Comparison of ENCODE assay signal across 12 cellular contexts in the genomic region with DNA sequence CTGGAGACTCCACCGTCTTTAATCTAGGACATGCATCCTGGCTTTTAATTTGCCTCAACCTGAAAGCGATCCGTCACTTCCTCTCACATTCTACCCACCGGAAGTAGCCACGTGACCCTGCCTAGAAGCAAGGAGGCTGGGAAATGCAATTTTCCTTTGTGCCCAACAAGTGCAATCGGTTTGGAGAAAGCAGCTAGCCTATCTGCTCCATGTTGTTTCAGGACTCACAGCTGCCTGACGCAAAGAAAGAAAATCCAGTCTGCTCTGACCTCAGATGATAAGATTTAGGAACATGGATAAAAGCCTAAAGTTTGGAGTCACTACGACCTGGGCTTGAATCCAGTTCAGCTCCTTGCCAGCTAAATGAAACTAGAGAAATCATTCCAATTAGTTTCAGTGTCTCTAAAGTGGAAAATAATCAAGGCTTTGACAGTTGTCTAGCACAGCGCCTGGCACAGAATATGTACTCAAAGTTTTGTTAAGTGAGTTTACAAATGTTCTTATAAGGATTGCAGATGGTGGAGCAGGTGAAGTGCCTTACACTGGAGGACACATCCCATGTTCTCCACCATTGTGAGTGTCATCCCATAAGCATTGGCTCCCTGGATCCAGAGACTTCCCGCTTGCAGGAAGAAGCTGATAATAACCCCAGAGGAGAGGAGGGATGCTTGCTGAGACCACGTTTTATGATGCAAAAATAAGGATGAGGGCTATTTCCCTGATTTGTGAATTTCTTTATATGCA.
DNase-seq lines count a peak whose midpoint lies in the region; ATAC-seq and TF ChIP-seq lines count a peak whose summit lies in the region.
"Had no signal": no experiment of that assay in that cellular context is flagged by ENCODE, and none has a peak within 500 bp of the region (broad histone marks: within the 10 kb centered on the region; RNA-seq: fewer than 3 reads in every experiment).

No MANE protein-coding gene starts in this region.

- H3K27me3 ChIP-seq in BLaER1 treated with 17β-estradiol and CSF1 and Interleukin-3, amounts not matched to agents 10 nM and 100 nM = no peaks in the 10 kb centered on the region
- H3K27me3 ChIP-seq in ovary = no peaks in the 10 kb centered on the region

- no peaks in the 10 kb centered on the region for H4K20me1 ChIP-seq in BLaER1 treated with 17β-estradiol and CSF1 and Interleukin-3, amounts not matched to agents 10 nM and 100 nM

- no peaks in the 10 kb centered on the region for H3K36me3 ChIP-seq in BLaER1 treated with 17β-estradiol and CSF1 and Interleukin-3, amounts not matched to agents 10 nM and 100 nM
- H3K36me3 ChIP-seq in ovary = no peaks in the 10 kb centered on the region

- ATAC-seq in HG03135 (IDR thresholded peaks at IDR 0.05; ENCODE audit: unreplicated experiment) = no peak

- TF ChIP-seq POLR2A in ovary (IDR thresholded peaks at IDR 0.05) = no peak

- TF ChIP-seq CTCF in fibroblast of villous mesenchyme (IDR thresholded peaks at IDR 0.05; ENCODE audit: insufficient read depth, low read depth, low read length) (no peak), ovary (IDR thresholded peaks at IDR 0.05) (no peak), GM13977 (IDR thresholded peaks at IDR 0.05; ENCODE audit: extremely low read depth, insufficient read depth, missing control alignments) (no peak)

- H3K9ac ChIP-seq in BLaER1 treated with 17β-estradiol and CSF1 and Interleukin-3, amounts not matched to agents 10 nM and 100 nM = no peak overlapping the region

- in situ Hi-C loops in SK-MEL-5 (cut with HindIII; ENCODE audit: low pct_unique_long_range_greater_than_20kb, low sequenced_read_pairs) = no loop called here
- in situ Hi-C loops in GM13977 (cut with MboI; ENCODE audit: low pct_unique_long_range_greater_than_20kb, low sequenced_read_pairs, unreplicated experiment) = no loop called here

- H3K4me3 ChIP-seq in BLaER1 treated with 17β-estradiol and CSF1 and Interleukin-3, amounts not matched to agents 10 nM and 100 nM = no peak overlapping the region
- H3K4me3 ChIP-seq in fibroblast of villous mesenchyme (ENCODE audit: low read depth, low read length) = no peak overlapping the region
- H3K4me3 ChIP-seq in ovary = no peak overlapping the region

- H3K4me1 ChIP-seq in BLaER1 treated with 17β-estradiol and CSF1 and Interleukin-3, amounts not matched to agents 10 nM and 100 nM = peaks cover 10 to 24% (median 18%) of the 10 kb centered on the region in 10 experiments
- H3K4me1 ChIP-seq in ovary (ENCODE audit: insufficient read depth) = peaks cover 6% of the 10 kb centered on the region

- TF ChIP-seq EP300 in ovary (IDR thresholded peaks at IDR 0.05) = no peak

- intact Hi-C loops in ovary (cut with DNase I) = no loop called here

- 5 to 8% (median 7%) methylated on average over 11 of the region's 11 CpGs for WGBS in ovary, 3 donors

- peak overlapping the region; percentile 42 to 66 (median 57) for H3K4me2 ChIP-seq in BLaER1 treated with 17β-estradiol and CSF1 and Interleukin-3, amounts not matched to agents 10 nM and 100 nM

- no peak overlapping the region for H3K27ac ChIP-seq in BLaER1 treated with 17β-estradiol and CSF1 and Interleukin-3, amounts not matched to agents 10 nM and 100 nM
- peak overlapping the region; percentile 67 to 87 for H3K27ac ChIP-seq in ovary

- DNase-seq in SK-MEL-5 (ENCODE audit: low read depth, low spot score) (peak; percentile 24), fibroblast of villous mesenchyme (ENCODE audit: low read depth) (peak; percentile 62), ovary (peak; percentile 71 to 81 (median 74)), GM13977 (ENCODE audit: low spot score) (no peak), activated gamma-delta T cell treated with Interleukin-2 at 50 U/mL for 16 hours (no peak), NCI-H1694 treated with DMSO at 0.1 percent for 48 hours (lab: John Stamatoyannopoulos, UW) (no peak)
- DNase-seq: activated CD4-positive, CD25-positive, alpha-beta regulatory T cell treated with anti-CD3 and anti-CD28 coated beads, Interleukin-2, amount 50 U/mL, for 72 hours; activated T-cell treated with anti-CD3 and anti-CD28 coated beads, Interleukin-2, amount 50 U/mL, for 24 hours; CD4-positive, CD25-positive, alpha-beta regulatory T cell; NCI-H748 treated with DMSO at 0.1 percent for 48 hours had no signal

- peaks cover 0 to 8% (median 0%) of the 10 kb centered on the region in 11 experiments; a peak in 6 of 22 replicates for H3K9me3 ChIP-seq in BLaER1 treated with 17β-estradiol and CSF1 and Interleukin-3, amounts not matched to agents 10 nM and 100 nM (replicated peaks in 1 of 11)
- H3K9me3 ChIP-seq in ovary = no peaks in the 10 kb centered on the region

Comparison
In these comparisons a context has a peak if more than half of its experiments do, and no peak if none do; other contexts are left out.
1. H3K27ac ChIP-seq: peak in ovary (2 of 2); none in BLaER1 treated with 17β-estradiol and CSF1 and Interleukin-3, amounts not matched to agents 10 nM and 100 nM (0 of 11).
2. DNase-seq: peak in SK-MEL-5 (single experiment), fibroblast of villous mesenchyme (single experiment) and ovary (5 of 5); none in GM13977 (single experiment), activated gamma-delta T cell treated with Interleukin-2 at 50 U/mL for 16 hours (single experiment) and NCI-H1694 treated with DMSO at 0.1 percent for 48 hours (single experiment).